Comparison of ENCODE assay signal across 8 cellular contexts in genomic region chr18:25832008-25832604, GRCh38.
DNase-seq lines count a peak whose midpoint lies in the region; ATAC-seq and TF ChIP-seq lines count a peak whose summit lies in the region.

No MANE protein-coding gene starts in this region.

- H3K4me1 Mint-ChIP-seq in CD14-positive monocyte = no peaks in the 10 kb centered on the region
- no peaks in the 10 kb centered on the region for H3K4me1 Mint-ChIP-seq in naive thymus-derived CD8-positive, alpha-beta T cell

- DNase-seq in CD14-positive monocyte (ENCODE audit: low spot score) = no peak
- peak; percentile 51 for DNase-seq in RKO (ENCODE audit: low spot score)
- no peak for DNase-seq in epithelial cell of proximal tubule (ENCODE audit: low read depth)
- DNase-seq in mucosa of gallbladder (ENCODE audit: low spot score) = peak; percentile 43
- DNase-seq in NCI-H226 = no peak
- no peak for DNase-seq in naive thymus-derived CD8-positive, alpha-beta T cell

- no peak overlapping the region for H3K4me3 ChIP-seq in epithelial cell of proximal tubule (ENCODE audit: low read depth, low read length)

- H3K4me3 Mint-ChIP-seq in CD14-positive monocyte = no peak overlapping the region
- no peak overlapping the region for H3K4me3 Mint-ChIP-seq in naive thymus-derived CD8-positive, alpha-beta T cell

- no peaks in the 10 kb centered on the region for H3K36me3 Mint-ChIP-seq in CD14-positive monocyte
- no peaks in the 10 kb centered on the region for H3K36me3 Mint-ChIP-seq in naive thymus-derived CD8-positive, alpha-beta T cell

- ATAC-seq in GM18511 (IDR thresholded peaks at IDR 0.05; ENCODE audit: unreplicated experiment) (peak; percentile 75), HG03354 (IDR thresholded peaks at IDR 0.05; ENCODE audit: poor library complexity, severe bottlenecking, unreplicated experiment) (peak; percentile 86)
- ATAC-seq in naive thymus-derived CD8-positive, alpha-beta T cell = no peak

- peaks cover 0 to 3% (median 0%) of the 10 kb centered on the region in 3 donors for H3K27me3 Mint-ChIP-seq in CD14-positive monocyte (ENCODE audit: low read depth in 3 of 3)
- H3K27me3 Mint-ChIP-seq in naive thymus-derived CD8-positive, alpha-beta T cell = peaks cover 5 to 15% (median 8%) of the 10 kb centered on the region in 5 donors

- H3K9me3 Mint-ChIP-seq in CD14-positive monocyte = no peaks in the 10 kb centered on the region
- H3K9me3 Mint-ChIP-seq in naive thymus-derived CD8-positive, alpha-beta T cell = peaks cover 0 to 2% (median 0%) of the 10 kb centered on the region in 9 donors

- POLR2A ChIA-PET in naive thymus-derived CD8-positive, alpha-beta T cell (lab: Charles Lee) = no interaction called here

- intact Hi-C loops in CD14-positive monocyte (cut with micrococcal nuclease) = no loop called here

- TF ChIP-seq CTCF in CD14-positive monocyte (IDR thresholded peaks at IDR 0.05) (peak; percentile 58), epithelial cell of proximal tubule (conservative IDR thresholded peaks at IDR 0.05; ENCODE audit: low read depth, low read length) (peak; percentile 97)

- H3K27ac Mint-ChIP-seq in CD14-positive monocyte = no peak overlapping the region
- H3K27ac Mint-ChIP-seq in naive thymus-derived CD8-positive, alpha-beta T cell = no peak overlapping the region

Comparison
In these comparisons a context has a peak if more than half of its experiments do, and no peak if none do; other contexts are left out.
1. DNase-seq: peak in RKO (single experiment) and mucosa of gallbladder (single experiment); none in CD14-positive monocyte (single experiment), epithelial cell of proximal tubule (single experiment), NCI-H226 (single experiment) and naive thymus-derived CD8-positive, alpha-beta T cell (0 of 10).
2. ATAC-seq: peak in GM18511 (single experiment) and HG03354 (single experiment); none in naive thymus-derived CD8-positive, alpha-beta T cell (0 of 2).